ENCODE assay signal across 8 cellular contexts in the genomic region with DNA sequence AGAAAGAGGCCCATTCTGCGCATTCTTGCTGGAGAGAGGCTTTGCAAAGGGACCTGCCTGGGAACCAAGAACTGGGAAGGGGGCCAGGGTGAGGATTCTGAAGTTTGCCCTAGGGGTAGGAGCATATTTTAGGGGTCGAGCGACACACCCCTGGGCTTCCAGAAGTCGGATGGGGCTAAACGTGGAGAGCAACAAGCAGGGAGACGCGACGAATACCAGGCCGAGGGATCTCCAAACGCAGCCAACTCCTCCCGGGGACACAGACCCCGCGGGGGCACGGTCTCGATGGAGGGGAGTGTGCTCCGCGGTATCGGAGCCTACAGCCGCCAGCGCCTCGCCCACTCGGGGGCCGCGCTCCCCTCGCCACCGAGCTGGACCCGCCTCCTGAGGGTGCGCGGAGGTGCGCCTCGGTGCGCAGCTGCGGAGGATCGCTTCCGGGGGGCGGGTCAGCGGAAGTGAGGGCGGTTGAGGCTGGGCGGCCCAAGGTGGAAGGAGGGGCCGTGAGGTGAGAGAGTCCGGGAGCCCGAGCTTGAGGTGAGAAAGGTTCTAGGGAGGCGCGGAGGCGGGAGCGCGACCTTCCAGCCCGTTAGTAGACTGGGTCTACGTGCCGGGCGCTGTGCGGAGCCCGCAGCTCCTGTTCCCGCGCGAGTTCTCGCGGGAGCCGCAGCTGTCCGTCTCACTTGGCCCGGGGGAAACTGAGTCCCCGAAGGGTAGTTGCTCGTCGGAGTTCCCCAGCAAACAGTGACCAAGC. TPM values are rescaled to one million over a fixed set of nuclear protein-coding genes. Genes with fewer than 3 reads are reported as not detected.
DNase-seq lines count a peak whose midpoint lies in the region; ATAC-seq and TF ChIP-seq lines count a peak whose summit lies in the region.

MTFR1L (plus strand) TSS at position 459 of the 751 bp plus-strand sequence. CDS start 3,151 bp downstream, outside the sequence.

- intact Hi-C loops in activated T-helper 1 cell treated with anti-CD3 and anti-CD28 coated beads, Interleukin-12 subunit alpha, Interleukin-12 subunit beta, Interleukin-2, Interleukin-4 antibody, amounts not matched to agents 30 ng/mL and 10 ng/mL and 1 ng/mL, durations not matched to agents 14 hours and 24 hours and 36 hours (cut with micrococcal nuclease), result loop anchor here (1.0 kb wide), 5 partner anchors 40 to 572 kb away; partner anchors contain the start of genes AUNIP, MACO1, PAFAH2 and RSRP1
- intact Hi-C loops in natural killer cell (cut with micrococcal nuclease), result loop anchor here (1.0 to 5.0 kb wide), 2 partner anchors 179 to 572 kb away; partner anchors contain the start of genes PAFAH2 and RSRP1

- H3K9me3 Mint-ChIP-seq in activated T-helper 1 cell treated with anti-CD3 and anti-CD28 coated beads, Interleukin-12 subunit alpha, Interleukin-12 subunit beta, Interleukin-2, Interleukin-4 antibody, amounts not matched to agents 30 ng/mL and 10 ng/mL and 1 ng/mL, durations not matched to agents 14 hours and 24 hours and 36 hours, result no peaks in the 10 kb centered on the region
- H3K9me3 Mint-ChIP-seq in natural killer cell, result no peaks in the 10 kb centered on the region

- no peaks in the 10 kb centered on the region for H4K20me1 ChIP-seq in fibroblast of lung (ENCODE audit: control insufficient read depth, extremely low read depth, insufficient read depth, low read length)

- peak within 1 kb of the TSS; percentile 93 for H3K27ac Mint-ChIP-seq in activated T-helper 1 cell treated with anti-CD3 and anti-CD28 coated beads, Interleukin-12 subunit alpha, Interleukin-12 subunit beta, Interleukin-2, Interleukin-4 antibody, amounts not matched to agents 30 ng/mL and 10 ng/mL and 1 ng/mL, durations not matched to agents 14 hours and 24 hours and 36 hours
- H3K27ac Mint-ChIP-seq in natural killer cell, result peak within 1 kb of the TSS; percentile 94 to 95

- peak within 1 kb of the TSS; percentile 74 to 90 (median 80) for H3K4me3 ChIP-seq in fibroblast of lung (replicated peaks in 1 of 4; ENCODE audit: control extremely low read depth in 1 of 4, insufficient read depth in 1 of 4, low read depth in 3 of 4, low read length in 4 of 4)

- H3K36me3 ChIP-seq in fibroblast of lung (ENCODE audit: control insufficient read depth, insufficient read depth, low read length), result no peaks in the 10 kb centered on the region

- TF ChIP-seq CTCF in fibroblast of lung (conservative IDR thresholded peaks at IDR 0.05 in 1 of 2, IDR thresholded peaks at IDR 0.05 in 1 of 2; ENCODE audit: low read depth in 1 of 2, low read length in 2 of 2) (no peak), natural killer cell (IDR thresholded peaks at IDR 0.05) (no peak)

- H3K27me3 ChIP-seq in fibroblast of lung (ENCODE audit: control insufficient read depth, insufficient read depth, low read length), result no peaks in the 10 kb centered on the region

- peak within 1 kb of the TSS; percentile 83 for H3K27ac ChIP-seq in fibroblast of lung (ENCODE audit: insufficient read depth, low read length)

- peaks cover 12% of the 10 kb centered on the region for H3K36me3 Mint-ChIP-seq in activated T-helper 1 cell treated with anti-CD3 and anti-CD28 coated beads, Interleukin-12 subunit alpha, Interleukin-12 subunit beta, Interleukin-2, Interleukin-4 antibody, amounts not matched to agents 30 ng/mL and 10 ng/mL and 1 ng/mL, durations not matched to agents 14 hours and 24 hours and 36 hours (ENCODE audit: low read depth)
- H3K36me3 Mint-ChIP-seq in natural killer cell, result no peaks in the 10 kb centered on the region

- peaks cover 32% of the 10 kb centered on the region for H3K79me2 ChIP-seq in fibroblast of lung (ENCODE audit: control insufficient read depth, insufficient read depth, low read length)

- H3K4me1 ChIP-seq in fibroblast of lung (ENCODE audit: control insufficient read depth, extremely low read depth, insufficient read depth, low read length), result peaks cover 15% of the 10 kb centered on the region

- DNase-seq in DMS53 treated with DMSO at 0.1 percent for 48 hours (lab: John Stamatoyannopoulos, UW; ENCODE audit: unreplicated experiment) (peak; percentile 83), HuH-7.5 (ENCODE audit: low spot score) (peak; percentile 95), RKO (ENCODE audit: low spot score) (peak; percentile 74), fibroblast of lung (ENCODE audit: low read depth in 2 of 2) (peak; percentile 65 to 77), natural killer cell (peak; percentile 91)
- peak; percentile 93 for DNase-seq in activated T-helper 1 cell treated with anti-CD3 and anti-CD28 coated beads, Interleukin-12 subunit alpha, Interleukin-12 subunit beta, Interleukin-2, Interleukin-4 antibody, amounts not matched to agents 30 ng/mL and 10 ng/mL and 1 ng/mL, durations not matched to agents 14 hours and 24 hours and 36 hours (ENCODE audit: low spot score)
- DNase-seq in stimulated activated naive CD4-positive, alpha-beta T cell treated with Interleukin-2 at 50 U/mL for 16 hours (lab: John Stamatoyannopoulos, UW), result peak; percentile 93

- H3K4me3 Mint-ChIP-seq in activated T-helper 1 cell treated with anti-CD3 and anti-CD28 coated beads, Interleukin-12 subunit alpha, Interleukin-12 subunit beta, Interleukin-2, Interleukin-4 antibody, amounts not matched to agents 30 ng/mL and 10 ng/mL and 1 ng/mL, durations not matched to agents 14 hours and 24 hours and 36 hours, result peak within 1 kb of the TSS; percentile 97
- H3K4me3 Mint-ChIP-seq in natural killer cell, result peak within 1 kb of the TSS; percentile 97

- peak within 1 kb of the TSS; percentile 93 for H3K4me2 ChIP-seq in fibroblast of lung (ENCODE audit: extremely low read depth, insufficient read depth, low read length)

- peak within 1 kb of the TSS; percentile 74 for H2AFZ ChIP-seq in fibroblast of lung (ENCODE audit: low read length)

- H3K27me3 Mint-ChIP-seq in activated T-helper 1 cell treated with anti-CD3 and anti-CD28 coated beads, Interleukin-12 subunit alpha, Interleukin-12 subunit beta, Interleukin-2, Interleukin-4 antibody, amounts not matched to agents 30 ng/mL and 10 ng/mL and 1 ng/mL, durations not matched to agents 14 hours and 24 hours and 36 hours (ENCODE audit: insufficient read depth), result no peaks in the 10 kb centered on the region
- no peaks in the 10 kb centered on the region for H3K27me3 Mint-ChIP-seq in natural killer cell (ENCODE audit: low read depth in 2 of 2)

- ATAC-seq in GM21515 (IDR thresholded peaks at IDR 0.05; ENCODE audit: unreplicated experiment) (peak; percentile 74), natural killer cell (peak; percentile 79 to 92 (median 84))

- peak within 1 kb of the TSS; percentile 92 for H3K9ac ChIP-seq in fibroblast of lung (ENCODE audit: insufficient read depth, low read length)

- H3K4me1 Mint-ChIP-seq in activated T-helper 1 cell treated with anti-CD3 and anti-CD28 coated beads, Interleukin-12 subunit alpha, Interleukin-12 subunit beta, Interleukin-2, Interleukin-4 antibody, amounts not matched to agents 30 ng/mL and 10 ng/mL and 1 ng/mL, durations not matched to agents 14 hours and 24 hours and 36 hours (ENCODE audit: low read depth), result peaks cover 35% of the 10 kb centered on the region
- peaks cover 30 to 42% of the 10 kb centered on the region in 2 donors for H3K4me1 Mint-ChIP-seq in natural killer cell

- no peaks in the 10 kb centered on the region for H3K9me3 ChIP-seq in fibroblast of lung (ENCODE audit: control insufficient read depth, insufficient read depth, low read depth, low read length)

RNA-seq across cellular contexts. Expression of gene MTFR1L, which starts in this region (rescaled TPM):
- total RNA-seq in activated T-helper 1 cell treated with anti-CD3 and anti-CD28 coated beads, Interleukin-12 subunit alpha, Interleukin-12 subunit beta, Interleukin-2, Interleukin-4 antibody, amounts not matched to agents 30 ng/mL and 10 ng/mL and 1 ng/mL, durations not matched to agents 14 hours and 24 hours and 36 hours, result 29.3 and 30.0 TPM in 2 replicates
- 38.3 and 41.1 TPM in 2 replicates for total RNA-seq in fibroblast of lung
- 47.0 and 56.0 TPM in 2 replicates for polyA plus RNA-seq in fibroblast of lung
- polyA plus RNA-seq in fibroblast of lung (2012), result 43.5 and 43.6 TPM in 2 replicates
- polyA minus RNA-seq in fibroblast of lung (ENCODE audit: low replicate concordance), result 54.0 and 84.5 TPM in 2 replicates
- 10 to 100 TPM; 33.4 to 39.0 (median 39.0) TPM for total RNA-seq in natural killer cell

Comparison
In these comparisons a context has a peak if more than half of its experiments do, and no peak if none do; other contexts are left out.
1. Peak in every context shown above with its lines: DNase-seq, ATAC-seq, H3K4me3 ChIP-seq and H3K27ac ChIP-seq.